Comparison of ENCODE assay signal across 1 cellular context in the genomic region with DNA sequence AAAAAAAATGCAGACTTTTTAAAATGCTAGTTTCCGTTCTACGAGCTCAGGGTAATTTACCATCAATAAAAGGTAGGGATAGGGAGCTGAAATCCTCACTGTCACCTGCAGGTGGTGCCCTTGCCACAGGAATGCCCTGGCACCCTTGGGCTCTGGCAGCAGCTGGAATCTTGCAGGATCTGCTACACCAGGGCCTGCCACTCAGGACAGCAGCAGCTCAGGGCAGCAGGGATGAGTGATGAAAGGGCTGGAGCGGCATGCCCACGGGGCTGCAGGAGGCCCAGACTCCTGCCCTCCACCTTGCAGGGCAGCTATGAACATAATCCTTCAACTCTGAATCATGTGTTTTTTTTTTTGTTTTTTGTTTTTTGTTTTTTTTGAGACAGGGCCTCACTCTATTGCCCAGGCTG.
A peak's percentile ranks its signal among the peaks of the same experiment; 100 is the strongest.
TF ChIP-seq lines count a peak whose summit lies in the region.

No MANE protein-coding gene starts in this region.

TF ChIP-seq in K562, 482 proteins besides CTCF, POLR2A, EP300 and RAD21 (continued from another document):
- TF ChIP-seq, protein P1, sequence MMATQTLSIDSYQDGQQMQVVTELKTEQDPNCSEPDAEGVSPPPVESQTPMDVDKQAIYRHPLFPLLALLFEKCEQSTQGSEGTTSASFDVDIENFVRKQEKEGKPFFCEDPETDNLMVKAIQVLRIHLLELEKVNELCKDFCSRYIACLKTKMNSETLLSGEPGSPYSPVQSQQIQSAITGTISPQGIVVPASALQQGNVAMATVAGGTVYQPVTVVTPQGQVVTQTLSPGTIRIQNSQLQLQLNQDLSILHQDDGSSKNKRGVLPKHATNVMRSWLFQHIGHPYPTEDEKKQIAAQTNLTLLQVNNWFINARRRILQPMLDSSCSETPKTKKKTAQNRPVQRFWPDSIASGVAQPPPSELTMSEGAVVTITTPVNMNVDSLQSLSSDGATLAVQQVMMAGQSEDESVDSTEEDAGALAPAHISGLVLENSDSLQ (IDR thresholded peaks at IDR 0.05), result peak; percentile 89
- TF ChIP-seq RCOR1 (IDR thresholded peaks at IDR 0.05; ENCODE audit: borderline replicate concordance in 1 of 2, low read depth in 2 of 2, low read length in 2 of 2) (peak in 1 of 2 experiments; percentile 50; a peak in 1 of 4 replicates), MTA3 (IDR thresholded peaks at IDR 0.05; ENCODE audit: borderline replicate concordance) (0 out of 2 replicates have a peak, but pooled peaks have one; percentile 37)
